Comparison of ENCODE assay signal across 14 cellular contexts in genomic region chr3:53506110-53506762, GRCh38. TPM values are rescaled to one million over a fixed set of nuclear protein-coding genes. Genes with fewer than 3 reads are reported as not detected.
"Had no signal": no experiment of that assay in that cellular context is flagged by ENCODE, and none has a peak within 500 bp of the region (broad histone marks: within the 10 kb centered on the region; RNA-seq: fewer than 3 reads in every experiment).

No MANE protein-coding gene starts in this region.

- H3K4me3 ChIP-seq: thyroid gland, vagina had no signal

- H3K9me3 ChIP-seq: thyroid gland, vagina had no signal

- H3K36me3 ChIP-seq: thyroid gland, vagina had no signal

- DNase-seq: activated CD4-positive, alpha-beta T cell treated with anti-CD3 and anti-CD28 coated beads for 48 hours; activated naive CD4-positive, alpha-beta T cell treated with anti-CD3 and anti-CD28 coated beads for 36 hours; cortex of kidney; effector memory CD4-positive, alpha-beta T cell; hippocampal formation; left colon; nephron progenitor cell; stimulated activated CD4-positive, alpha-beta T cell treated with anti-CD3 and anti-CD28 coated beads, Interleukin-4, amount 100 ng/mL, for 4 hours; T-helper 1 cell; thyroid gland had no signal

- H3K27me3 ChIP-seq: thyroid gland, vagina had no signal

- H3K4me1 ChIP-seq: thyroid gland, vagina had no signal

- ATAC-seq: activated T-helper 17 cell treated with anti-CD3 and anti-CD28 coated beads, Interleukin-2, amount 50 U/mL, for 72 hours; left colon; WTC11 had no signal

- H3K27ac ChIP-seq: epithelial cell of prostate, thyroid gland, vagina had no signal

RNA-seq across cellular contexts. Expression of gene CACNA1D, which starts 11.8 kb away (rescaled TPM):
- total RNA-seq: activated naive CD4-positive, alpha-beta T cell treated with anti-CD3 and anti-CD28 coated beads for 36 hours had no signal
